2 cellular contexts compared by ENCODE assay signal in the genomic region with DNA sequence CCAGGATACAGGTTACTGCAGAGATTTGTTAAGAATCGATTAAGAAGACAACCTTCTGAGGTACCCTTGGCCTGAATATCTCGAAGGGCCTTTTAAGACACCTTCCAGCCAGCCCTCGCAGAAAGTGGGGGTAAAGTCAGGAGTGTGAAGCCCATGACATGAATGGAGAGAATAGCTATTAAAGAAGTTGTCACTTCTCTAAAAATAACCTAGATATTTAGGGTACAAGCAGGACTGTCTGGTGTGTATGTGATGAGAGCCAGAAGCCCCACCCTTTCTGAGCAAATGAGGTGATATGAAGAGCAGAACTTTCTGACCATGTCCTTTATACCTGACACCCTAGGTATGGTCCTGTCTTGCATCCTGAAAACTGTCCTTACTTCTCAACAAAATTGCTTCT.
TF ChIP-seq lines count a peak whose summit lies in the region.

No MANE protein-coding gene starts in this region.

TF ChIP-seq in SK-N-SH, 30 proteins besides CTCF, POLR2A, EP300 and RAD21 (continued from another document):
- TF ChIP-seq YY1 (IDR thresholded peaks at IDR 0.05; ENCODE audit: low read depth) = no peak
- no peak for TF ChIP-seq GABPA (IDR thresholded peaks at IDR 0.05; ENCODE audit: low read depth)
- TF ChIP-seq FOXJ3 (CRISPR knock-in tag; IDR thresholded peaks at IDR 0.05) = no peak
- no peak for TF ChIP-seq JUND (IDR thresholded peaks at IDR 0.05)
- no peak for TF ChIP-seq ELF1 (IDR thresholded peaks at IDR 0.05)
- no peak for TF ChIP-seq TCF12 (IDR thresholded peaks at IDR 0.05)
- no peak for TF ChIP-seq USF1 (IDR thresholded peaks at IDR 0.05; ENCODE audit: borderline replicate concordance, low read depth)
- TF ChIP-seq MEF2A (IDR thresholded peaks at IDR 0.05; ENCODE audit: borderline replicate concordance, low read depth) = no peak
- TF ChIP-seq, protein P1, sequence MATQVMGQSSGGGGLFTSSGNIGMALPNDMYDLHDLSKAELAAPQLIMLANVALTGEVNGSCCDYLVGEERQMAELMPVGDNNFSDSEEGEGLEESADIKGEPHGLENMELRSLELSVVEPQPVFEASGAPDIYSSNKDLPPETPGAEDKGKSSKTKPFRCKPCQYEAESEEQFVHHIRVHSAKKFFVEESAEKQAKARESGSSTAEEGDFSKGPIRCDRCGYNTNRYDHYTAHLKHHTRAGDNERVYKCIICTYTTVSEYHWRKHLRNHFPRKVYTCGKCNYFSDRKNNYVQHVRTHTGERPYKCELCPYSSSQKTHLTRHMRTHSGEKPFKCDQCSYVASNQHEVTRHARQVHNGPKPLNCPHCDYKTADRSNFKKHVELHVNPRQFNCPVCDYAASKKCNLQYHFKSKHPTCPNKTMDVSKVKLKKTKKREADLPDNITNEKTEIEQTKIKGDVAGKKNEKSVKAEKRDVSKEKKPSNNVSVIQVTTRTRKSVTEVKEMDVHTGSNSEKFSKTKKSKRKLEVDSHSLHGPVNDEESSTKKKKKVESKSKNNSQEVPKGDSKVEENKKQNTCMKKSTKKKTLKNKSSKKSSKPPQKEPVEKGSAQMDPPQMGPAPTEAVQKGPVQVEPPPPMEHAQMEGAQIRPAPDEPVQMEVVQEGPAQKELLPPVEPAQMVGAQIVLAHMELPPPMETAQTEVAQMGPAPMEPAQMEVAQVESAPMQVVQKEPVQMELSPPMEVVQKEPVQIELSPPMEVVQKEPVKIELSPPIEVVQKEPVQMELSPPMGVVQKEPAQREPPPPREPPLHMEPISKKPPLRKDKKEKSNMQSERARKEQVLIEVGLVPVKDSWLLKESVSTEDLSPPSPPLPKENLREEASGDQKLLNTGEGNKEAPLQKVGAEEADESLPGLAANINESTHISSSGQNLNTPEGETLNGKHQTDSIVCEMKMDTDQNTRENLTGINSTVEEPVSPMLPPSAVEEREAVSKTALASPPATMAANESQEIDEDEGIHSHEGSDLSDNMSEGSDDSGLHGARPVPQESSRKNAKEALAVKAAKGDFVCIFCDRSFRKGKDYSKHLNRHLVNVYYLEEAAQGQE (IDR thresholded peaks at IDR 0.05; ENCODE audit: low read depth, low read length) = no peak
- TF ChIP-seq, protein P2, sequence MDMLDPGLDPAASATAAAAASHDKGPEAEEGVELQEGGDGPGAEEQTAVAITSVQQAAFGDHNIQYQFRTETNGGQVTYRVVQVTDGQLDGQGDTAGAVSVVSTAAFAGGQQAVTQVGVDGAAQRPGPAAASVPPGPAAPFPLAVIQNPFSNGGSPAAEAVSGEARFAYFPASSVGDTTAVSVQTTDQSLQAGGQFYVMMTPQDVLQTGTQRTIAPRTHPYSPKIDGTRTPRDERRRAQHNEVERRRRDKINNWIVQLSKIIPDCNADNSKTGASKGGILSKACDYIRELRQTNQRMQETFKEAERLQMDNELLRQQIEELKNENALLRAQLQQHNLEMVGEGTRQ (IDR thresholded peaks at IDR 0.05; ENCODE audit: borderline replicate concordance, low read depth, low read length) = no peak

TF ChIP-seq in SK-N-SH treated with all-trans-retinoic acid at 6 μM for 48 hours, 23 proteins besides CTCF, POLR2A, EP300 and RAD21 (continued from another document):
- TF ChIP-seq, protein P3, sequence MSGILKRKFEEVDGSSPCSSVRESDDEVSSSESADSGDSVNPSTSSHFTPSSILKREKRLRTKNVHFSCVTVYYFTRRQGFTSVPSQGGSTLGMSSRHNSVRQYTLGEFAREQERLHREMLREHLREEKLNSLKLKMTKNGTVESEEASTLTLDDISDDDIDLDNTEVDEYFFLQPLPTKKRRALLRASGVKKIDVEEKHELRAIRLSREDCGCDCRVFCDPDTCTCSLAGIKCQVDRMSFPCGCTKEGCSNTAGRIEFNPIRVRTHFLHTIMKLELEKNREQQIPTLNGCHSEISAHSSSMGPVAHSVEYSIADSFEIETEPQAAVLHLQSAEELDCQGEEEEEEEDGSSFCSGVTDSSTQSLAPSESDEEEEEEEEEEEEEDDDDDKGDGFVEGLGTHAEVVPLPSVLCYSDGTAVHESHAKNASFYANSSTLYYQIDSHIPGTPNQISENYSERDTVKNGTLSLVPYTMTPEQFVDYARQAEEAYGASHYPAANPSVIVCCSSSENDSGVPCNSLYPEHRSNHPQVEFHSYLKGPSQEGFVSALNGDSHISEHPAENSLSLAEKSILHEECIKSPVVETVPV (CRISPR knock-in tag; IDR thresholded peaks at IDR 0.05) = no peak
- TF ChIP-seq GLIS3 (CRISPR knock-in tag; IDR thresholded peaks at IDR 0.05) = no peak
- no peak for TF ChIP-seq TOX (CRISPR knock-in tag; IDR thresholded peaks at IDR 0.05; ENCODE audit: borderline replicate concordance)
